Comparison of ENCODE assay signal across 28 cellular contexts in genomic region chr7:11811709-11812108, GRCh38. TPM values are rescaled to one million over a fixed set of nuclear protein-coding genes. Genes with fewer than 3 reads are reported as not detected.
"Had no signal": no experiment of that assay in that cellular context is flagged by ENCODE, and none has a peak within 500 bp of the region (broad histone marks: within the 10 kb centered on the region; RNA-seq: fewer than 3 reads in every experiment).

No MANE protein-coding gene starts in this region.

- H3K9me3 ChIP-seq: colonic mucosa, esophagus squamous epithelium, gastrocnemius medialis, heart right ventricle, left lung, lower lobe of right lung, mucosa of descending colon had no signal

- H3K27me3 Mint-ChIP-seq: dendritic cell treated with granulocyte-macrophage colony-stimulating factor and Interleukin-4, amounts not matched to agents 40 ng/mL and 50 ng/mL, for 4 days; effector memory CD8-positive, alpha-beta T cell had no signal

- H3K36me3 ChIP-seq: colonic mucosa, esophagus squamous epithelium, gastrocnemius medialis, heart right ventricle, left lung, lower lobe of right lung had no signal

- H3K27me3 ChIP-seq: colonic mucosa, esophagus squamous epithelium, gastrocnemius medialis, heart right ventricle, left lung had no signal

- H3K4me3 ChIP-seq: colonic mucosa, esophagus squamous epithelium, gastrocnemius medialis, heart right ventricle, left lung, lower lobe of right lung, mucosa of descending colon had no signal

- H3K4me3 Mint-ChIP-seq: dendritic cell treated with granulocyte-macrophage colony-stimulating factor and Interleukin-4, amounts not matched to agents 40 ng/mL and 50 ng/mL, for 4 days; effector memory CD8-positive, alpha-beta T cell; endodermal cell; mesothelial cell of epicardium had no signal

- H3K27ac Mint-ChIP-seq: dendritic cell treated with granulocyte-macrophage colony-stimulating factor and Interleukin-4, amounts not matched to agents 40 ng/mL and 50 ng/mL, for 4 days; effector memory CD8-positive, alpha-beta T cell; endodermal cell; mesothelial cell of epicardium had no signal

- H3K27ac ChIP-seq: colonic mucosa, epithelial cell of prostate, esophagus squamous epithelium, gastrocnemius medialis, heart right ventricle, left lung, lower lobe of right lung had no signal

- H3K4me1 ChIP-seq: colonic mucosa, esophagus squamous epithelium, gastrocnemius medialis, heart right ventricle, left lung, lower lobe of right lung had no signal

- H3K4me1 Mint-ChIP-seq: mesothelial cell of epicardium had no signal

- FAIRE-seq: endometrium, islet of Langerhans, keratinocyte had no signal

- ATAC-seq: effector memory CD8-positive, alpha-beta T cell; esophagus mucosa; gastrocnemius medialis; heart right ventricle; left cardiac atrium; left lung; left ventricle myocardium superior; lower lobe of right lung; mucosa of descending colon had no signal

- H3K9me3 Mint-ChIP-seq: dendritic cell treated with granulocyte-macrophage colony-stimulating factor and Interleukin-4, amounts not matched to agents 40 ng/mL and 50 ng/mL, for 4 days; effector memory CD8-positive, alpha-beta T cell; endodermal cell; mesothelial cell of epicardium had no signal

- DNase-seq: colonic mucosa; cortex of kidney; effector CD8-positive, alpha-beta T cell; effector memory CD8-positive, alpha-beta T cell; endodermal cell; erythroblast; esophagus squamous epithelium; foreskin fibroblast; foreskin melanocyte; gastrocnemius medialis; glutamatergic neuron; head of caudate nucleus; heart right ventricle; hippocampal formation; left cardiac atrium; left lung; left ventricle myocardium superior; lower lobe of right lung; mesenchymal stem cell; mucosa of descending colon had no signal

- H3K36me3 Mint-ChIP-seq: mesothelial cell of epicardium had no signal

RNA-seq across cellular contexts. Expression of gene THSD7A, which starts 20.3 kb away (rescaled TPM):
- total RNA-seq: myocyte had no signal
- polyA plus RNA-seq: keratinocyte had no signal
